Comparison of ENCODE assay signal across 8 cellular contexts in the genomic region with DNA sequence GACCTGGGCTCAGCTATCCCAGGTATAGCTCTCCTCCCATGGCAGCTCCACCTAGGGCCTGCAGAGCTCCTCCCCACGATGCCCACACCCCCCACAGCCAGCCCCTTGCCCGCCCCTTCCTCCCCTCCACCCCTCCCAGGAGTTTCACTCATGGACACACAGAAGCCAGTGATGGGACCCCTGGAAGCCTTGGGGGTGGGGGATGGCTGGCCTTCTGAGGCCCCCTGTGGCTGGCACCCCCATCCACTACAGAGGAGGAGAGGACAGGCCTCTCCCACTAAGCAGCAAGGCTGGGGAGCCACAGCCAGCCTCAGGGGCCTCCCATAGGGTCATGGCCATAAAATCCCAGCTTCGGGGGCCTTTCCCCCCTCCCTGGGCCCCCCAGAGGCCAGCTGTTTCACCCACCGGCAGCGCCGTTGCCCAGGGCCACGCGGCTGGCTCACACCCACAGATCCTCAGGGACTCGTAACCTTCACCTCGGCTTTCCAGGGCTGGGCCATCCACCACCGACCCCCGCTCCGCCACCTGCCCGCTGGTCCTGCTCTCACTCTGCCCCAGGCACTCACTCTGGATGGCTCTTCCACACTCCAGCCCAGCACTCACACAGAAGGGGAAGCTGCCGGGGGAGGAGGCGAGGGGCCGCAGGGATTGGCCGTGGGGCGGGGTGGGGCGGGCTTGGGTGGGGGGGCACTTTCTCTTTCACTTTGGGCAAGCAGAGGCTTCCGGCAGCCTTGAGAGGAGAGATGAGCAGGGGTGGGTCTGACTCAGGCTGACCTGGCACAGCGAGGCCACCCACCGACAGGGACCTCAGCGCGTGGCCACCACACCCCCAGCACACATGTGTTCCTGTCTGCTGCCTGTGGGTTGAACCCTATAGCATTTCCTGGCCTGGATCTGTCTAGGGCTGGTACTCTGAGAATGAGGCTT. TPM values are rescaled to one million over a fixed set of nuclear protein-coding genes. Genes with fewer than 3 reads are reported as not detected.
A peak's percentile ranks its signal among the peaks of the same experiment; 100 is the strongest.
DNase-seq lines count a peak whose midpoint lies in the region; ATAC-seq and TF ChIP-seq lines count a peak whose summit lies in the region.

No MANE protein-coding gene starts in this region.

- peak overlapping the region; percentile 99 to 100 (median 100) for H3K4me2 ChIP-seq in BLaER1 treated with 17β-estradiol and CSF1 and Interleukin-3, amounts not matched to agents 10 nM and 100 nM

- peaks cover 19 to 38% (median 34%) of the 10 kb centered on the region in 10 experiments for H3K4me1 ChIP-seq in BLaER1 treated with 17β-estradiol and CSF1 and Interleukin-3, amounts not matched to agents 10 nM and 100 nM
- H3K4me1 ChIP-seq in effector memory CD4-positive, alpha-beta T cell (ENCODE audit: control insufficient read depth, insufficient read depth, low read length, poor library complexity, severe bottlenecking) = peaks cover 29% of the 10 kb centered on the region
- peaks cover 27% of the 10 kb centered on the region for H3K4me1 ChIP-seq in mucosa of descending colon (ENCODE audit: low read depth)

- no peaks in the 10 kb centered on the region for H3K9me3 ChIP-seq in BLaER1 treated with 17β-estradiol and CSF1 and Interleukin-3, amounts not matched to agents 10 nM and 100 nM (replicated peaks in 1 of 11)
- H3K9me3 ChIP-seq in effector memory CD4-positive, alpha-beta T cell (ENCODE audit: control insufficient read depth, low read length) = no peaks in the 10 kb centered on the region
- no peaks in the 10 kb centered on the region for H3K9me3 ChIP-seq in mucosa of descending colon

- no peaks in the 10 kb centered on the region for H3K9me3 Mint-ChIP-seq in activated CD8-positive, alpha-beta T cell treated with anti-CD3 and anti-CD28 coated beads for 36 hours
- no peaks in the 10 kb centered on the region for H3K9me3 Mint-ChIP-seq in endothelial cell (ENCODE audit: unreplicated experiment)

- no peaks in the 10 kb centered on the region for H3K27me3 Mint-ChIP-seq in activated CD8-positive, alpha-beta T cell treated with anti-CD3 and anti-CD28 coated beads for 36 hours
- H3K27me3 Mint-ChIP-seq in endothelial cell (ENCODE audit: unreplicated experiment) = peaks cover 9% of the 10 kb centered on the region

- peak overlapping the region; percentile 80 for H3K27ac Mint-ChIP-seq in activated CD8-positive, alpha-beta T cell treated with anti-CD3 and anti-CD28 coated beads for 36 hours
- H3K27ac Mint-ChIP-seq in endothelial cell (ENCODE audit: unreplicated experiment) = no peak overlapping the region

- peak overlapping the region; percentile 77 for H3K4me3 Mint-ChIP-seq in activated CD8-positive, alpha-beta T cell treated with anti-CD3 and anti-CD28 coated beads for 36 hours
- no peak overlapping the region for H3K4me3 Mint-ChIP-seq in endothelial cell (ENCODE audit: unreplicated experiment)

- H3K36me3 Mint-ChIP-seq in activated CD8-positive, alpha-beta T cell treated with anti-CD3 and anti-CD28 coated beads for 36 hours (ENCODE audit: low read depth) = peaks cover 14% of the 10 kb centered on the region
- H3K36me3 Mint-ChIP-seq in endothelial cell (ENCODE audit: low read depth, unreplicated experiment) = no peaks in the 10 kb centered on the region

- peak overlapping the region; percentile 79 to 93 (median 87) for H3K9ac ChIP-seq in BLaER1 treated with 17β-estradiol and CSF1 and Interleukin-3, amounts not matched to agents 10 nM and 100 nM

- H3K27ac ChIP-seq in BLaER1 treated with 17β-estradiol and CSF1 and Interleukin-3, amounts not matched to agents 10 nM and 100 nM = peak overlapping the region; percentile 37 to 89 (median 82); a peak in 20 of 22 replicates
- peak overlapping the region; percentile 98 for H3K27ac ChIP-seq in effector memory CD4-positive, alpha-beta T cell (ENCODE audit: insufficient read depth, low read length, poor library complexity, severe bottlenecking)

- intact Hi-C loops in activated CD8-positive, alpha-beta T cell treated with anti-CD3 and anti-CD28 coated beads for 36 hours (cut with micrococcal nuclease) = no loop called here
- intact Hi-C loops in mucosa of descending colon (cut with DNase I, micrococcal nuclease) = no loop called here

- TF ChIP-seq CTCF in activated CD8-positive, alpha-beta T cell treated with anti-CD3 and anti-CD28 coated beads for 36 hours (IDR thresholded peaks at IDR 0.05) = no peak
- no peak for TF ChIP-seq CTCF in mucosa of descending colon (IDR thresholded peaks at IDR 0.05)
- no peak for TF ChIP-seq CTCF in endothelial cell (IDR thresholded peaks at IDR 0.05; ENCODE audit: unreplicated experiment)

- peaks cover 30 to 61% (median 53%) of the 10 kb centered on the region in 11 experiments; a peak in 21 of 22 replicates for H3K36me3 ChIP-seq in BLaER1 treated with 17β-estradiol and CSF1 and Interleukin-3, amounts not matched to agents 10 nM and 100 nM
- peaks cover 31% of the 10 kb centered on the region for H3K36me3 ChIP-seq in effector memory CD4-positive, alpha-beta T cell (ENCODE audit: control insufficient read depth, insufficient read depth, low read length)
- H3K36me3 ChIP-seq in mucosa of descending colon (ENCODE audit: low read depth) = no peaks in the 10 kb centered on the region

- CTCF ChIA-PET in activated CD8-positive, alpha-beta T cell treated with anti-CD3 and anti-CD28 coated beads for 36 hours (lab: Charles Lee) = interaction anchor here (0.5 to 1.6 kb wide), 7 partner anchors 10 to 260 kb away, joined by 3 to 4 read pairs (median 3); no protein-coding TSS in a partner anchor

- peak overlapping the region; percentile 63 to 92 (median 87) for H3K4me3 ChIP-seq in BLaER1 treated with 17β-estradiol and CSF1 and Interleukin-3, amounts not matched to agents 10 nM and 100 nM
- peak overlapping the region; percentile 91 for H3K4me3 ChIP-seq in effector memory CD4-positive, alpha-beta T cell (ENCODE audit: insufficient read depth, low read depth, low read length, poor library complexity, severe bottlenecking)
- peak overlapping the region; percentile 28 for H3K4me3 ChIP-seq in mucosa of descending colon

- H3K4me1 Mint-ChIP-seq in activated CD8-positive, alpha-beta T cell treated with anti-CD3 and anti-CD28 coated beads for 36 hours (ENCODE audit: low read depth) = peaks cover 14% of the 10 kb centered on the region
- H3K4me1 Mint-ChIP-seq in endothelial cell (ENCODE audit: unreplicated experiment) = no peaks in the 10 kb centered on the region

- POLR2A ChIA-PET in activated CD8-positive, alpha-beta T cell treated with anti-CD3 and anti-CD28 coated beads for 36 hours (lab: Charles Lee) = interaction anchor here (0.6 to 2.8 kb wide), 13 partner anchors 8 to 49 kb away, joined by 3 to 14 read pairs (median 3); a partner anchor contains a TSS

- H4K20me1 ChIP-seq in BLaER1 treated with 17β-estradiol and CSF1 and Interleukin-3, amounts not matched to agents 10 nM and 100 nM = peaks cover 0 to 88% (median 62%) of the 10 kb centered on the region in 11 experiments; a peak in 18 of 22 replicates

- H3K27me3 ChIP-seq in BLaER1 treated with 17β-estradiol and CSF1 and Interleukin-3, amounts not matched to agents 10 nM and 100 nM = no peaks in the 10 kb centered on the region
- no peaks in the 10 kb centered on the region for H3K27me3 ChIP-seq in effector memory CD4-positive, alpha-beta T cell (replicated peaks; ENCODE audit: control insufficient read depth, insufficient read depth, low read length, poor library complexity, severe bottlenecking)

- ATAC-seq in activated CD8-positive, alpha-beta T cell treated with anti-CD3 and anti-CD28 coated beads for 36 hours = peak; percentile 71
- ATAC-seq in mucosa of descending colon = peak; percentile 55

- DNase-seq in H4 (ENCODE audit: low spot score) (peak; percentile 89), NCI-H82 treated with DMSO at 0.1 percent for 48 hours (lab: John Stamatoyannopoulos, UW; ENCODE audit: unreplicated experiment) (peak; percentile 12), mucosa of descending colon (peak; percentile 73 to 86 (median 82)), endothelial cell (ENCODE audit: low spot score) (no peak)
- peak; percentile 94 for DNase-seq in activated CD8-positive, alpha-beta T cell treated with anti-CD3 and anti-CD28 coated beads for 36 hours
- DNase-seq in effector memory CD4-positive, alpha-beta T cell = peak; percentile 62 to 71 (median 71)
- DNase-seq in stimulated activated CD8-positive, alpha-beta memory T cell treated with anti-CD3 and anti-CD28 coated beads, Interleukin-4, amount 100 ng/mL, for 24 hours (ENCODE audit: low read depth) = peak; percentile 77

RNA-seq across cellular contexts. Expression of a gene that starts 2.2 kb away (rescaled TPM):
- total RNA-seq in H4 (2014; rRNA removed; shearing (Covaris generic)) = 19.6 and 35.8 TPM in 2 replicates
- total RNA-seq in activated CD8-positive, alpha-beta T cell treated with anti-CD3 and anti-CD28 coated beads for 36 hours = 10 to 100 TPM; 33.3 to 36.7 TPM
- total RNA-seq in mucosa of descending colon (10 to 100 TPM; 11.6 to 18.6 (median 14.4) TPM), endothelial cell (ENCODE audit: unreplicated experiment) (17.8 TPM)

RNA-seq across cellular contexts. Expression of a gene that starts 6.0 kb away (rescaled TPM):
- total RNA-seq in H4 (2014; rRNA removed; shearing (Covaris generic)) = not detected in 2 replicates
- total RNA-seq in activated CD8-positive, alpha-beta T cell treated with anti-CD3 and anti-CD28 coated beads for 36 hours = under 1 TPM; 0.20 to 0.25 TPM
- total RNA-seq in mucosa of descending colon (1 to 10 TPM in 1 of 3 donors, under 1 TPM in 1, not detected in 1; 0.34 to 2.2 TPM), endothelial cell (ENCODE audit: unreplicated experiment) (not detected)

RNA-seq across cellular contexts. Expression of a gene that starts 9.1 kb away (rescaled TPM):
- total RNA-seq in H4 (2014; rRNA removed; shearing (Covaris generic)) = 2.2 and 4.2 TPM in 2 replicates
- total RNA-seq in activated CD8-positive, alpha-beta T cell treated with anti-CD3 and anti-CD28 coated beads for 36 hours = 10 to 100 TPM; 29.9 to 30.6 TPM
- 10 to 100 TPM; 20.2 to 26.3 (median 23.8) TPM for total RNA-seq in mucosa of descending colon
- 13.7 TPM for total RNA-seq in endothelial cell (ENCODE audit: unreplicated experiment)

RNA-seq across cellular contexts. Expression of a gene that starts 13.9 kb away (rescaled TPM):
- 1,137 and 1,147 TPM in 2 replicates for total RNA-seq in H4 (2014; rRNA removed; shearing (Covaris generic))
- total RNA-seq in activated CD8-positive, alpha-beta T cell treated with anti-CD3 and anti-CD28 coated beads for 36 hours = 1,000 to 10,000 TPM; 3,638 to 3,686 TPM
- total RNA-seq in mucosa of descending colon (1,000 to 10,000 TPM; 1,532 to 1,798 (median 1,652) TPM), endothelial cell (ENCODE audit: unreplicated experiment) (2,188 TPM)

RNA-seq across cellular contexts. Expression of a gene that starts 18.6 kb away (rescaled TPM):
- 15.5 and 24.8 TPM in 2 replicates for total RNA-seq in H4 (2014; rRNA removed; shearing (Covaris generic))
- total RNA-seq in activated CD8-positive, alpha-beta T cell treated with anti-CD3 and anti-CD28 coated beads for 36 hours = 10 to 100 TPM; 45.8 to 48.8 TPM
- total RNA-seq in mucosa of descending colon (10 to 100 TPM; 51.9 to 58.8 (median 57.4) TPM), endothelial cell (ENCODE audit: unreplicated experiment) (36.5 TPM)

Comparison
In these comparisons a context has a peak if more than half of its experiments do, and no peak if none do; other contexts are left out.
1. H3K4me3 ChIP-seq: peak in every context shown above with its lines; median percentile 91 in effector memory CD4-positive, alpha-beta T cell; 87 in BLaER1 treated with 17β-estradiol and CSF1 and Interleukin-3, amounts not matched to agents 10 nM and 100 nM; 28 in mucosa of descending colon.